In the genomic region with DNA sequence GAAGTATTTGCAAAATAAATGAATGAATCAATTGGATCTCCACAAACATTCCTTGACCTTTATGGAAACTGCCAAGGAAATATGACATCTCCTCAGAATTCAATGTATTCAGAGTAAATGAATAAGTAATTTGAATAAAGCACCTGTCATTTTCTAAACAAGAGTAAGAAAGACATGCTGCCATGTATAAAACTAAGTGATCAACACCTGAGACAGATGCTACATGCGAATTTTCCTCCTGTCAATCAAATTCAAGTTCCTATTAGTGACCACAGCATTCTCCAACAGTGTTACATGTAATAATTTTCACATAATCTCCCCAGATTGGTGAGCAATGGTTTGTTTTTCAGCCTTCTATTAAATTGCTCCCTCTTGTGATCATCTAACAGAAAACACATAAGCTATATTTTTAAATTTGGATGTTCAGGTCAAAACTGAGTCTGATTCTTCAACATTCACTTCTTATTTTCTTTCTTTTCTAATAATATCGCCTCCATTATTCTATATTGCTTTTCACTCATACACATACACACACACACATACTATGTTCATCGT, we compare ENCODE assay signal across 15 cellular contexts.
DNase-seq lines count a peak whose midpoint lies in the region; ATAC-seq and TF ChIP-seq lines count a peak whose summit lies in the region.
"Had no signal": no experiment of that assay in that cellular context is flagged by ENCODE, and none has a peak within 500 bp of the region (broad histone marks: within the 10 kb centered on the region; RNA-seq: fewer than 3 reads in every experiment).

No MANE protein-coding gene starts in this region.

- peaks cover 52% of the 10 kb centered on the region for H3K27me3 ChIP-seq in PC-3 (ENCODE audit: low read length)
- no peaks in the 10 kb centered on the region for H3K27me3 ChIP-seq in trophoblast cell (ENCODE audit: insufficient read depth, low read length)
- H3K27me3 ChIP-seq: sigmoid colon had no signal

- no peak overlapping the region for H3K14ac ChIP-seq in trophoblast cell (ENCODE audit: low read length)

- CTCF ChIA-PET in PC-3 (lab: Charles Lee), result no interaction called here

- no peak overlapping the region for H3K18ac ChIP-seq in trophoblast cell (ENCODE audit: low read length)

- H3K27ac ChIP-seq in PC-3 (ENCODE audit: low read length), result no peak overlapping the region
- no peak overlapping the region for H3K27ac ChIP-seq in trophoblast cell (ENCODE audit: low read depth, low read length)
- H3K27ac ChIP-seq: lower lobe of right lung, sigmoid colon had no signal

- H4K20me1 ChIP-seq in PC-3 (ENCODE audit: low read length), result no peaks in the 10 kb centered on the region

- no peaks in the 10 kb centered on the region for H3K9me2 ChIP-seq in PC-3 (replicated peaks; ENCODE audit: low read length)

- peaks cover 7% of the 10 kb centered on the region for H3K9me3 Mint-ChIP-seq in type B pancreatic cell
- H3K9me3 Mint-ChIP-seq: activated CD4-positive, alpha-beta memory T cell treated with anti-CD3 and anti-CD28 coated beads for 36 hours; stimulated activated naive B cell treated with anti-CD40 and anti-IgM and Interleukin-4, amounts not matched to agents 10 μg/mL and 1 μg/mL and 100 μg/mL, for 72 hours had no signal

- H3K4me3 ChIP-seq in PC-3 (ENCODE audit: low read length), result no peak overlapping the region
- no peak overlapping the region for H3K4me3 ChIP-seq in epithelial cell of proximal tubule (ENCODE audit: low read depth, low read length)
- no peak overlapping the region for H3K4me3 ChIP-seq in trophoblast cell (ENCODE audit: low read depth, low read length)
- H3K4me3 ChIP-seq: lower lobe of right lung, sigmoid colon had no signal

- H2AFZ ChIP-seq in PC-3 (ENCODE audit: low read length), result no peak overlapping the region
- H2AFZ ChIP-seq in trophoblast cell (ENCODE audit: insufficient read depth, low read length, poor library complexity), result no peak overlapping the region

- no peak overlapping the region for H4K91ac ChIP-seq in trophoblast cell (ENCODE audit: low read depth, low read length)

- no TSS peak for BruUV-seq in PC-3 (replicated peaks; lab: Mats Ljungman, UMichigan)

- H3K9ac ChIP-seq in PC-3 (ENCODE audit: low read length), result no peak overlapping the region
- H3K9ac ChIP-seq in trophoblast cell (ENCODE audit: low read length), result no peak overlapping the region

- TF ChIP-seq CTCF in PC-3 (conservative IDR thresholded peaks at IDR 0.05; ENCODE audit: low read depth, low read length) (peak; percentile 40), epithelial cell of proximal tubule (conservative IDR thresholded peaks at IDR 0.05; ENCODE audit: low read depth, low read length) (peak; percentile 31), type B pancreatic cell (conservative IDR thresholded peaks at IDR 0.05) (peak; percentile 57)

- 100% methylated on average over 1 of the region's 3 CpGs for WGBS in trophoblast cell (ENCODE audit: extremely low coverage, insufficient coverage, insufficient read length)

- H3K4me2 ChIP-seq in PC-3 (ENCODE audit: low read length) (no peak overlapping the region), trophoblast cell (ENCODE audit: low read length) (no peak overlapping the region)

- no peaks in the 10 kb centered on the region for H3K79me1 ChIP-seq in trophoblast cell (ENCODE audit: low read length)

- H2AK5ac ChIP-seq in trophoblast cell (ENCODE audit: low read length), result no peak overlapping the region

- no peak overlapping the region for H3K27ac Mint-ChIP-seq in type B pancreatic cell
- H3K27ac Mint-ChIP-seq: activated CD4-positive, alpha-beta memory T cell treated with anti-CD3 and anti-CD28 coated beads for 36 hours; stimulated activated naive B cell treated with anti-CD40 and anti-IgM and Interleukin-4, amounts not matched to agents 10 μg/mL and 1 μg/mL and 100 μg/mL, for 72 hours had no signal

- intact Hi-C loops in PC-3 (cut with micrococcal nuclease), result loop anchor here (5.0 kb wide), 1 partner anchor 997 kb away; a partner anchor contains a TSS

- no peaks in the 10 kb centered on the region for H3K9me3 ChIP-seq in PC-3 (ENCODE audit: low read length)
- H3K9me3 ChIP-seq in trophoblast cell (ENCODE audit: insufficient read depth, low read depth, low read length), result no peaks in the 10 kb centered on the region
- H3K9me3 ChIP-seq: lower lobe of right lung, sigmoid colon had no signal

- DNase-seq in NCI-H82 (lab: John Stamatoyannopoulos, UW), result peak; percentile 10
- no peak for DNase-seq in NCI-H82 treated with DMSO at 0.1 percent for 48 hours (lab: John Stamatoyannopoulos, UW; ENCODE audit: unreplicated experiment)
- no peak for DNase-seq in PC-3
- no peak for DNase-seq in epithelial cell of proximal tubule (ENCODE audit: low read depth)
- DNase-seq in type B pancreatic cell (ENCODE audit: extremely low spot score, unreplicated experiment), result no peak
- no peak for DNase-seq in trophoblast cell
- no peak for DNase-seq in AG08395 (ENCODE audit: low spot score)
- DNase-seq: activated CD4-positive, alpha-beta memory T cell treated with anti-CD3 and anti-CD28 coated beads for 36 hours; Calu3; lower lobe of right lung; NCI-H1417 treated with DMSO at 0.1 percent for 48 hours; SHP77; sigmoid colon; stimulated activated naive B cell treated with anti-CD40 and anti-IgM and Interleukin-4, amounts not matched to agents 10 μg/mL and 1 μg/mL and 100 μg/mL, for 72 hours had no signal

- H2BK120ac ChIP-seq in trophoblast cell (ENCODE audit: insufficient read depth, low read length, poor library complexity), result no peak overlapping the region

- H4K8ac ChIP-seq in trophoblast cell (ENCODE audit: low read depth, low read length), result no peak overlapping the region

- no peaks in the 10 kb centered on the region for H3K36me3 Mint-ChIP-seq in type B pancreatic cell
- H3K36me3 Mint-ChIP-seq: activated CD4-positive, alpha-beta memory T cell treated with anti-CD3 and anti-CD28 coated beads for 36 hours; stimulated activated naive B cell treated with anti-CD40 and anti-IgM and Interleukin-4, amounts not matched to agents 10 μg/mL and 1 μg/mL and 100 μg/mL, for 72 hours had no signal

- peaks cover 11% of the 10 kb centered on the region for H3K4me1 Mint-ChIP-seq in type B pancreatic cell (ENCODE audit: unreplicated experiment)
- H3K4me1 Mint-ChIP-seq: stimulated activated naive B cell treated with anti-CD40 and anti-IgM and Interleukin-4, amounts not matched to agents 10 μg/mL and 1 μg/mL and 100 μg/mL, for 72 hours had no signal

- ATAC-seq in PC-3 (no peak), GM19395 (IDR thresholded peaks at IDR 0.05; ENCODE audit: unreplicated experiment) (no peak)
- ATAC-seq: lower lobe of right lung; stimulated activated naive B cell treated with anti-CD40 and anti-IgM and Interleukin-4, amounts not matched to agents 10 μg/mL and 1 μg/mL and 100 μg/mL, for 72 hours had no signal

- no peak overlapping the region for H3K4ac ChIP-seq in trophoblast cell (ENCODE audit: low read depth, low read length)

- POLR2A ChIA-PET in PC-3 (lab: Charles Lee; ENCODE audit: unreplicated experiment), result no interaction called here

- H2BK5ac ChIP-seq in trophoblast cell (ENCODE audit: low read depth, low read length, poor library complexity), result no peak overlapping the region

- no peak overlapping the region for H3K4me3 Mint-ChIP-seq in type B pancreatic cell
- H3K4me3 Mint-ChIP-seq: activated CD4-positive, alpha-beta memory T cell treated with anti-CD3 and anti-CD28 coated beads for 36 hours; stimulated activated naive B cell treated with anti-CD40 and anti-IgM and Interleukin-4, amounts not matched to agents 10 μg/mL and 1 μg/mL and 100 μg/mL, for 72 hours had no signal

- no peaks in the 10 kb centered on the region for H3K36me3 ChIP-seq in PC-3 (ENCODE audit: low read depth, low read length)
- no peaks in the 10 kb centered on the region for H3K36me3 ChIP-seq in trophoblast cell (ENCODE audit: control insufficient read depth in 1 of 2, insufficient read depth in 2 of 2, low read length in 2 of 2)
- H3K36me3 ChIP-seq: lower lobe of right lung, sigmoid colon had no signal

- no peak overlapping the region for H4K12ac ChIP-seq in trophoblast cell (ENCODE audit: low read depth, low read length)

- H3K23ac ChIP-seq in trophoblast cell (ENCODE audit: low read length), result no peak overlapping the region

- no peaks in the 10 kb centered on the region for H3F3A ChIP-seq in PC-3 (ENCODE audit: low read length, unreplicated experiment)

- H2BK12ac ChIP-seq in trophoblast cell (ENCODE audit: low read length), result no peak overlapping the region

- peaks cover 14% of the 10 kb centered on the region for H3K27me3 Mint-ChIP-seq in type B pancreatic cell

- no peaks in the 10 kb centered on the region for H3K4me1 ChIP-seq in PC-3 (ENCODE audit: insufficient read depth, low read length)
- no peaks in the 10 kb centered on the region for H3K4me1 ChIP-seq in trophoblast cell (ENCODE audit: control insufficient read depth in 1 of 2, insufficient read depth in 2 of 2, low read length in 2 of 2)
- H3K4me1 ChIP-seq: lower lobe of right lung, sigmoid colon had no signal

- H3K79me2 ChIP-seq in PC-3 (ENCODE audit: low read length) (no peaks in the 10 kb centered on the region), trophoblast cell (ENCODE audit: control insufficient read depth, insufficient read depth, low read length, poor library complexity) (no peaks in the 10 kb centered on the region)
